Comparison of ENCODE assay signal across 9 cellular contexts in the genomic region with DNA sequence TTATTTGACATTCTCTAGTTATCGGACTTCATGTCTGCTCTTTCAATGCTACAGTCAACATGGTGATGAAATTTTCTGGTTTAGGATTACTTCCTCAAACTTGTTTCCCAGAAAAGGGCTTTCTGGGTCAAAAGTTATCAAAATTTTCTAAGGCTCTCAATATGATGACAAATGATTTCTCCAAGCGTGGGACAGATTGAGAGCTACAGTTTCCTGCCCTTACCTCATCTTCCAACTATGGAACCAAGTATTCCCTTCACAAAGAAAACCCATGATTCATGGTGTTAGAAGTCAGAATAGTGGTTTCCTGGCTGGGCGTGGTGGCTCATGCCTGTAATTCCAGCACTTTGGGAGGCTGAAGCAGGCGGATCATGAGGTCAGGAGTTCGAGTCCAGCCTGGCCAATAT. TPM values are rescaled to one million over a fixed set of nuclear protein-coding genes. Genes with fewer than 3 reads are reported as not detected.
DNase-seq lines count a peak whose midpoint lies in the region; ATAC-seq and TF ChIP-seq lines count a peak whose summit lies in the region.
"Had no signal": no experiment of that assay in that cellular context is flagged by ENCODE, and none has a peak within 500 bp of the region (broad histone marks: within the 10 kb centered on the region; RNA-seq: fewer than 3 reads in every experiment).

No MANE protein-coding gene starts in this region.

- H3F3A ChIP-seq in SK-N-SH (replicated peaks; ENCODE audit: insufficient read depth) = no peaks in the 10 kb centered on the region

- POLR2A ChIA-PET in HEK293 (lab: Yijun Ruan, JAX) (no interaction called here), SK-N-SH (lab: Yijun Ruan, JAX) (no interaction called here), OCI-LY7 (lab: Charles Lee) (no interaction called here)

- H2AFZ ChIP-seq in SK-N-SH (ENCODE audit: low read depth) (no peak overlapping the region), OCI-LY7 (ENCODE audit: low read length) (no peak overlapping the region)

- TF ChIP-seq POLR2A in spleen (IDR thresholded peaks at IDR 0.05) = no peak

- ATAC-seq in HG03175 (IDR thresholded peaks at IDR 0.05; ENCODE audit: unreplicated experiment) = no peak

- CTCF ChIA-PET in HEK293 (lab: Yijun Ruan, JAX) = interaction anchor here (0.7 to 2.2 kb wide), 4 partner anchors 13 to 762 kb away, joined by 3 to 13 read pairs (median 7); no protein-coding TSS in a partner anchor
- CTCF ChIA-PET in SK-N-SH (lab: Yijun Ruan, JAX) = interaction anchor here (1.3 to 6.6 kb wide), 2 partner anchors 14 to 59 kb away, joined by 3 to 65 read pairs; no protein-coding TSS in a partner anchor
- CTCF ChIA-PET in OCI-LY7 (lab: Charles Lee; ENCODE audit: unreplicated experiment) = no interaction called here

- DNase-seq in SK-N-SH (no peak), fibroblast of pulmonary artery (ENCODE audit: low read depth) (peak; percentile 97), spleen (no peak), HUDEP-2 (lab: John Stamatoyannopoulos, UW; ENCODE audit: unreplicated experiment in 76 of 76) (no peak), OCI-LY7 (ENCODE audit: low spot score) (no peak)
- DNase-seq: NCI-H1105 had no signal

- intact Hi-C loops in spleen (cut with DNase I; ENCODE audit: low total_unique reads) (no loop called here), OCI-LY7 (cut with micrococcal nuclease; ENCODE audit: unreplicated experiment) (no loop called here)

- 31% methylated on average over 5 of the region's 5 CpGs for WGBS in SK-N-SH (ENCODE audit: low lambda C conversion rate)
- 23 to 44% (median 27%) methylated on average over 5 of the region's 5 CpGs for WGBS in spleen, 5 donors

- TF ChIP-seq EP300 in SK-N-SH (IDR thresholded peaks at IDR 0.05; ENCODE audit: borderline replicate concordance in 1 of 2, low read depth in 1 of 2, low read length in 1 of 2) = peak in 1 of 2 experiments; percentile 41; a peak in 1 of 4 replicates

- no peak for TF ChIP-seq RAD21 in SK-N-SH (IDR thresholded peaks at IDR 0.05; ENCODE audit: low read length)

- TF ChIP-seq CTCF in HEK293 (tag by site-specific recombination; IDR thresholded peaks at IDR 0.05) = no peak
- TF ChIP-seq CTCF in SK-N-SH (IDR thresholded peaks at IDR 0.05) = no peak
- TF ChIP-seq CTCF in fibroblast of pulmonary artery (IDR thresholded peaks at IDR 0.05; ENCODE audit: low read length, missing control alignments) = no peak
- no peak for TF ChIP-seq CTCF in spleen (IDR thresholded peaks at IDR 0.05 in 8 of 11, conservative IDR thresholded peaks at IDR 0.05 in 3 of 11)
- TF ChIP-seq CTCF in OCI-LY7 (conservative IDR thresholded peaks at IDR 0.05; ENCODE audit: low read length) = no peak

- H3K79me2 ChIP-seq in SK-N-SH (ENCODE audit: insufficient read depth) (no peaks in the 10 kb centered on the region), OCI-LY7 (ENCODE audit: insufficient read depth, low read depth, low read length) (no peaks in the 10 kb centered on the region)

- no peak overlapping the region for H3K4me3 ChIP-seq in HEK293 (ENCODE audit: low read depth, low read length)
- no peak overlapping the region for H3K4me3 ChIP-seq in SK-N-SH (ENCODE audit: low read depth in 2 of 2, low read length in 1 of 2)
- H3K4me3 ChIP-seq in fibroblast of pulmonary artery (replicated peaks; ENCODE audit: low read depth, low read length) = no peak overlapping the region
- no peak overlapping the region for H3K4me3 ChIP-seq in skeletal muscle tissue (ENCODE audit: low read length in 3 of 3)
- no peak overlapping the region for H3K4me3 ChIP-seq in spleen
- no peak overlapping the region for H3K4me3 ChIP-seq in OCI-LY7 (ENCODE audit: low read depth, low read length, poor library complexity, severe bottlenecking)

- H3K4me1 ChIP-seq in HEK293 (ENCODE audit: control insufficient read depth, insufficient read depth, low read length) (no peaks in the 10 kb centered on the region), SK-N-SH (ENCODE audit: control insufficient read depth in 1 of 2, insufficient read depth in 2 of 2, low read depth in 1 of 2, low read length in 1 of 2) (peaks cover 0 to 17% of the 10 kb centered on the region in 2 experiments; a peak in 2 of 4 replicates), skeletal muscle tissue (ENCODE audit: control insufficient read depth in 3 of 3, insufficient read depth in 3 of 3, low read length in 3 of 3) (peaks cover 18 to 62% (median 52%) of the 10 kb centered on the region in 3 donors), spleen (peaks cover 0 to 42% (median 8%) of the 10 kb centered on the region in 6 donors), OCI-LY7 (ENCODE audit: insufficient read depth, low read length, poor library complexity, severe bottlenecking) (no peaks in the 10 kb centered on the region)

- H4K20me1 ChIP-seq in SK-N-SH (ENCODE audit: insufficient read depth) (no peaks in the 10 kb centered on the region), OCI-LY7 (ENCODE audit: insufficient read depth, low read length) (no peaks in the 10 kb centered on the region)

- H3K36me3 ChIP-seq in HEK293 (ENCODE audit: control insufficient read depth in 2 of 2, insufficient read depth in 1 of 2, low read length in 2 of 2) = no peaks in the 10 kb centered on the region
- H3K36me3 ChIP-seq in SK-N-SH (replicated peaks in 1 of 2; ENCODE audit: control insufficient read depth in 1 of 2, insufficient read depth in 2 of 2, low read length in 1 of 2) = no peaks in the 10 kb centered on the region
- H3K36me3 ChIP-seq in skeletal muscle tissue (ENCODE audit: control insufficient read depth in 3 of 3, insufficient read depth in 3 of 3, low read length in 3 of 3) = peaks cover 15 to 30% (median 28%) of the 10 kb centered on the region in 3 donors
- H3K36me3 ChIP-seq in spleen = no peaks in the 10 kb centered on the region
- H3K36me3 ChIP-seq in OCI-LY7 (ENCODE audit: insufficient read depth, low read length) = no peaks in the 10 kb centered on the region

- H3K9ac ChIP-seq in SK-N-SH (no peak overlapping the region), skeletal muscle tissue (ENCODE audit: low read depth in 1 of 3, low read length in 3 of 3) (no peak overlapping the region)

- no peak overlapping the region for H3K27ac ChIP-seq in HEK293 (ENCODE audit: extremely low read depth, low read depth, low read length)
- peak overlapping the region in 1 of 2 experiments; percentile 80; a peak in 2 of 4 replicates for H3K27ac ChIP-seq in SK-N-SH (ENCODE audit: low read depth in 2 of 2, low read length in 1 of 2)
- H3K27ac ChIP-seq in skeletal muscle tissue (ENCODE audit: low read depth, low read length) = peak overlapping the region; percentile 61
- peak overlapping the region in 4 of 8 donors; percentile 22 to 67 (median 39) for H3K27ac ChIP-seq in spleen
- H3K27ac ChIP-seq in OCI-LY7 (ENCODE audit: low read depth, low read length, poor library complexity, severe bottlenecking) = no peak overlapping the region

- no TSS peak for BruUV-seq in OCI-LY7 (replicated peaks; lab: Mats Ljungman, UMichigan)

- H3K4me2 ChIP-seq in SK-N-SH = no peak overlapping the region; the same call in 1 of the 2 replicates
- no peak overlapping the region for H3K4me2 ChIP-seq in OCI-LY7 (ENCODE audit: low read length)

- H3K27me3 ChIP-seq in SK-N-SH (ENCODE audit: insufficient read depth) = no peaks in the 10 kb centered on the region
- no peaks in the 10 kb centered on the region for H3K27me3 ChIP-seq in skeletal muscle tissue (ENCODE audit: control insufficient read depth in 3 of 3, insufficient read depth in 3 of 3, low read length in 3 of 3)
- peaks cover 0 to 7% (median 0%) of the 10 kb centered on the region in 7 donors for H3K27me3 ChIP-seq in spleen (replicated peaks in 1 of 7)

- no peaks in the 10 kb centered on the region for H3K9me3 ChIP-seq in HEK293 (ENCODE audit: control insufficient read depth, insufficient read depth, low read depth, low read length)
- no peaks in the 10 kb centered on the region for H3K9me3 ChIP-seq in SK-N-SH
- H3K9me3 ChIP-seq in skeletal muscle tissue (ENCODE audit: control insufficient read depth in 3 of 3, low read length in 3 of 3) = no peaks in the 10 kb centered on the region
- no peaks in the 10 kb centered on the region for H3K9me3 ChIP-seq in spleen
- no peaks in the 10 kb centered on the region for H3K9me3 ChIP-seq in OCI-LY7 (ENCODE audit: low read length)

- H3K9me2 ChIP-seq in SK-N-SH = no peaks in the 10 kb centered on the region
- no peaks in the 10 kb centered on the region for H3K9me2 ChIP-seq in OCI-LY7 (ENCODE audit: insufficient read depth, low read length)

TF ChIP-seq in HEK293, 187 proteins besides CTCF, POLR2A, EP300 and RAD21:
- no peak for TF ChIP-seq ZBTB48 (tag by site-specific recombination; IDR thresholded peaks at IDR 0.05)
- TF ChIP-seq MEIS1 (CRISPR knock-in tag; IDR thresholded peaks at IDR 0.05; ENCODE audit: borderline replicate concordance) = peak; percentile 73; the same call in 1 of the 2 replicates

TF ChIP-seq in SK-N-SH, 30 proteins besides CTCF, POLR2A, EP300 and RAD21 (continues in another document):
- TF ChIP-seq MEF2A (IDR thresholded peaks at IDR 0.05; ENCODE audit: borderline replicate concordance, low read depth) = no peak
- no peak for TF ChIP-seq MXI1 (IDR thresholded peaks at IDR 0.05; ENCODE audit: low read depth, low read length)
- TF ChIP-seq TCF12 (IDR thresholded peaks at IDR 0.05) = peak; percentile 60
- no peak for TF ChIP-seq RFX5 (IDR thresholded peaks at IDR 0.05; ENCODE audit: low read length)
- TF ChIP-seq TEAD4 (IDR thresholded peaks at IDR 0.05; ENCODE audit: borderline replicate concordance, insufficient read depth) = peak; percentile 53; the same call in 1 of the 2 replicates
- TF ChIP-seq ELF1 (IDR thresholded peaks at IDR 0.05) = no peak
- no peak for TF ChIP-seq EZH2phosphoT487 (IDR thresholded peaks at IDR 0.05; ENCODE audit: borderline replicate concordance, low read depth)
- TF ChIP-seq, protein P1, sequence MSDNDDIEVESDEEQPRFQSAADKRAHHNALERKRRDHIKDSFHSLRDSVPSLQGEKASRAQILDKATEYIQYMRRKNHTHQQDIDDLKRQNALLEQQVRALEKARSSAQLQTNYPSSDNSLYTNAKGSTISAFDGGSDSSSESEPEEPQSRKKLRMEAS (IDR thresholded peaks at IDR 0.05; ENCODE audit: low read depth) = no peak
- TF ChIP-seq, protein P2, sequence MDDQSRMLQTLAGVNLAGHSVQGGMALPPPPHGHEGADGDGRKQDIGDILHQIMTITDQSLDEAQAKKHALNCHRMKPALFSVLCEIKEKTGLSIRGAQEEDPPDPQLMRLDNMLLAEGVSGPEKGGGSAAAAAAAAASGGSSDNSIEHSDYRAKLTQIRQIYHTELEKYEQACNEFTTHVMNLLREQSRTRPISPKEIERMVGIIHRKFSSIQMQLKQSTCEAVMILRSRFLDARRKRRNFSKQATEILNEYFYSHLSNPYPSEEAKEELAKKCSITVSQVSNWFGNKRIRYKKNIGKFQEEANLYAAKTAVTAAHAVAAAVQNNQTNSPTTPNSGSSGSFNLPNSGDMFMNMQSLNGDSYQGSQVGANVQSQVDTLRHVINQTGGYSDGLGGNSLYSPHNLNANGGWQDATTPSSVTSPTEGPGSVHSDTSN (IDR thresholded peaks at IDR 0.05) = peak; percentile 64

RNA-seq across cellular contexts. Expression of a gene that starts 17.8 kb away (rescaled TPM):
- polyA plus RNA-seq in SK-N-SH (2012; rRNA removed) (0.05 and 0.10 TPM in 2 replicates), spleen (under 1 TPM; under 0.01 to 0.13 (median 0.03) TPM)
- 0.04 TPM in 2 replicates for polyA plus RNA-seq in SK-N-SH (2012; cell fraction: cytosol; rRNA removed)
- polyA plus RNA-seq in SK-N-SH (2012; cell fraction: nucleus; rRNA removed) = 0.26 TPM in 2 replicates
- total RNA-seq in skeletal muscle tissue (144 TPM), spleen (under 1 TPM; 0.05 to 0.79 (median 0.16) TPM), OCI-LY7 (2022) (not detected in 2 replicates)
- not detected in 2 replicates for total RNA-seq in OCI-LY7 (2014; rRNA removed; shearing (Covaris generic))

Comparison
In these comparisons a context has a peak if more than half of its experiments do, and no peak if none do; other contexts are left out.
1. RNA of a gene that starts 17.8 kb away (total RNA-seq): 144 TPM in skeletal muscle tissue (single experiment); 0.05 to 0.79 TPM in spleen and not detected in OCI-LY7; every median in the first group is over 10 times any median in the second.